Comparison of ENCODE assay signal across 8 cellular contexts in the genomic region with DNA sequence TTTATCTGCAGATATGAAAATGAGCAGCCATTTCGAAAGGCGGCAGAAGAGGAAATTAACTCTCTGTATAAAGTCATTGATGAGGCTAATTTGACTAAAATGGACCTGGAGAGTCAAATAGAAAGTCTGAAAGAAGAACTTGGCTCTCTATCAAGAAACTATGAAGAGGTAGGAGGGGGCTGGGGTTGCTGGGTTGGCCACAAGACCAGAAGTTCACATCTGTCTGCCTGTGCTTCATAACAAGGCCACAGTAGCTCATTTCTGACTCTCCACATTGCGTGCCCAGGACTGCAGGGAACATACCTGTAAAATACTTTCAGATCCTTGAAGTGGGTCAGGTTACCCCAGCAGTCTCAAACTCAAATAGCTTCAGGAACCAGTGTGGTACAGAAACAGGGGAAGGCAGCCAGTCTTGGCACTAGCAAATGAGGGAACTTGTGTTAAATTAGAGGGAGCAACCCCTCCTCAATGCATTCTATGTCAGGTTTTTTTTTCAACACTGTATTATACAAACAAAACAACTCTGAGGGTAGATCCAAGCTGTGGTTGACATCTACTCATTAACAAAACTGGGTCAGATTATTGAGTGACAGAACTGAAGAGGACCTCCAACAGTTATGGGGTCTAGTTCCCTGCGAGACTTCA. TPM values are rescaled to one million over a fixed set of nuclear protein-coding genes. Genes with fewer than 3 reads are reported as not detected.
DNase-seq lines count a peak whose midpoint lies in the region; ATAC-seq and TF ChIP-seq lines count a peak whose summit lies in the region.

No MANE protein-coding gene starts in this region.

- no peak overlapping the region for H2AK5ac ChIP-seq in H9 (ENCODE audit: insufficient read length, low read length)

- H2AFZ ChIP-seq in H9 (ENCODE audit: low read length): no peak overlapping the region

- no peak overlapping the region for H4K8ac ChIP-seq in H9 (replicated peaks; ENCODE audit: insufficient read length, low read depth, low read length)

- H3K36me3 Mint-ChIP-seq in CD8-positive, alpha-beta memory T cell: peaks cover 0 to 2% (median 0%) of the 10 kb centered on the region in 3 donors
- H3K36me3 Mint-ChIP-seq in activated T-cell treated with anti-CD3 and anti-CD28 coated beads, Interleukin-2, amount 50 U/mL, for 72 hours (ENCODE audit: insufficient read depth in 2 of 2): no peaks in the 10 kb centered on the region
- no peaks in the 10 kb centered on the region for H3K36me3 Mint-ChIP-seq in H9 (ENCODE audit: insufficient read depth in 1 of 3, low read depth in 3 of 3)

- no peaks in the 10 kb centered on the region for H3K27me3 Mint-ChIP-seq in CD8-positive, alpha-beta memory T cell
- no peaks in the 10 kb centered on the region for H3K27me3 Mint-ChIP-seq in activated T-cell treated with anti-CD3 and anti-CD28 coated beads, Interleukin-2, amount 50 U/mL, for 72 hours (ENCODE audit: low read depth)
- no peaks in the 10 kb centered on the region for H3K27me3 Mint-ChIP-seq in H9 (ENCODE audit: low read depth)

- no CpG with 5 or more reads among the region's 4 CpGs for WGBS in H9 (ENCODE audit: extremely low coverage, insufficient read length, low lambda C conversion rate)
- WGBS in ovary, 3 donors: 59 to 79% (median 62%) methylated on average over 4 of the region's 4 CpGs

- no peak for TF ChIP-seq EP300 in ovary (IDR thresholded peaks at IDR 0.05)

- no peak overlapping the region for H3K23ac ChIP-seq in H9 (ENCODE audit: insufficient read length, low read depth, low read length)

- H3K36me3 ChIP-seq in CD8-positive, alpha-beta memory T cell (ENCODE audit: insufficient read depth, low read length): no peaks in the 10 kb centered on the region
- no peaks in the 10 kb centered on the region for H3K36me3 ChIP-seq in ovary

- H3K4me1 ChIP-seq in CD8-positive, alpha-beta memory T cell (ENCODE audit: insufficient read depth, low read length): peaks cover 8% of the 10 kb centered on the region
- H3K4me1 ChIP-seq in H9 (ENCODE audit: insufficient read depth, low read length) (no peaks in the 10 kb centered on the region), ovary (ENCODE audit: insufficient read depth) (no peaks in the 10 kb centered on the region)

- no peak overlapping the region for H3K9ac ChIP-seq in H9 (ENCODE audit: extremely low read depth, insufficient read length, low read length)

- H3K4me2 ChIP-seq in H9 (ENCODE audit: insufficient read depth, insufficient read length, low read length): no peak overlapping the region

- ATAC-seq in GM19463 (IDR thresholded peaks at IDR 0.05; ENCODE audit: unreplicated experiment) (peak; percentile 91), HG03469 (IDR thresholded peaks at IDR 0.05; ENCODE audit: unreplicated experiment) (peak; percentile 83)
- ATAC-seq in activated T-cell treated with anti-CD3 and anti-CD28 coated beads, Interleukin-2, amount 50 U/mL, for 72 hours (replicated peaks in 1 of 2): peak; percentile 96 to 98

- no peak overlapping the region for H4K5ac ChIP-seq in H9 (ENCODE audit: insufficient read length, low read depth, low read length)

- H2BK20ac ChIP-seq in H9 (ENCODE audit: low read depth, low read length, poor library complexity, severe bottlenecking): no peak overlapping the region

- peak overlapping the region; percentile 64 to 93 (median 88) for H3K27ac Mint-ChIP-seq in CD8-positive, alpha-beta memory T cell
- H3K27ac Mint-ChIP-seq in activated T-cell treated with anti-CD3 and anti-CD28 coated beads, Interleukin-2, amount 50 U/mL, for 72 hours: peak overlapping the region; percentile 81
- H3K27ac Mint-ChIP-seq in H9: 0 out of 7 replicates have a peak overlapping the region, but pooled peaks of 1 of the 3 experiments have one; percentile 4

- H2BK120ac ChIP-seq in H9 (ENCODE audit: low read depth, low read length, poor library complexity, severe bottlenecking): no peak overlapping the region

- H4K91ac ChIP-seq in H9 (ENCODE audit: insufficient read length, low read depth, low read length): no peak overlapping the region

- no peaks in the 10 kb centered on the region for H3K23me2 ChIP-seq in H9 (ENCODE audit: insufficient read length, low read depth, low read length, poor library complexity, severe bottlenecking)

- H3K79me2 ChIP-seq in H9 (ENCODE audit: insufficient read depth, low read length): no peaks in the 10 kb centered on the region

- peak overlapping the region in 6 of 7 donors; percentile 1 to 65 (median 30) for H3K4me3 Mint-ChIP-seq in CD8-positive, alpha-beta memory T cell
- peak overlapping the region; percentile 59 to 74 for H3K4me3 Mint-ChIP-seq in activated T-cell treated with anti-CD3 and anti-CD28 coated beads, Interleukin-2, amount 50 U/mL, for 72 hours
- no peak overlapping the region for H3K4me3 Mint-ChIP-seq in H9

- no peaks in the 10 kb centered on the region for H4K20me1 ChIP-seq in H9 (ENCODE audit: control insufficient read depth, insufficient read depth, insufficient read length)

- H2BK12ac ChIP-seq in H9 (ENCODE audit: insufficient read length, low read depth, low read length): no peak overlapping the region

- no peak overlapping the region for H3K14ac ChIP-seq in H9 (ENCODE audit: insufficient read depth, low read length)

- no peak overlapping the region for H3K4me3 ChIP-seq in CD8-positive, alpha-beta memory T cell (ENCODE audit: low read length)
- H3K4me3 ChIP-seq in ovary: no peak overlapping the region

- peaks cover 14 to 47% (median 29%) of the 10 kb centered on the region in 3 donors for H3K4me1 Mint-ChIP-seq in CD8-positive, alpha-beta memory T cell
- H3K4me1 Mint-ChIP-seq in activated T-cell treated with anti-CD3 and anti-CD28 coated beads, Interleukin-2, amount 50 U/mL, for 72 hours (ENCODE audit: low read depth): peaks cover 53% of the 10 kb centered on the region
- H3K4me1 Mint-ChIP-seq in H9: peaks cover 11% of the 10 kb centered on the region in 2 experiments

- no peak overlapping the region for H3K4ac ChIP-seq in H9 (ENCODE audit: low read depth, low read length)

- TF ChIP-seq POLR2A in ovary (IDR thresholded peaks at IDR 0.05): no peak

- no peak overlapping the region for H2BK5ac ChIP-seq in H9 (ENCODE audit: insufficient read length, low read length)

- no peak overlapping the region for H3K27ac ChIP-seq in CD8-positive, alpha-beta memory T cell (ENCODE audit: low read depth, low read length)
- H3K27ac ChIP-seq in H9 (ENCODE audit: insufficient read length, low read depth, low read length): no peak overlapping the region
- H3K27ac ChIP-seq in ovary: no peak overlapping the region

- no peak overlapping the region for H3K56ac ChIP-seq in H9 (ENCODE audit: insufficient read length, low read depth, low read length)

- no peaks in the 10 kb centered on the region for H3K27me3 ChIP-seq in CD8-positive, alpha-beta memory T cell (ENCODE audit: insufficient read depth, low read length, poor library complexity, severe bottlenecking)
- H3K27me3 ChIP-seq in H9 (ENCODE audit: insufficient read depth, low read length): no peaks in the 10 kb centered on the region
- no peaks in the 10 kb centered on the region for H3K27me3 ChIP-seq in ovary

- H3T11ph ChIP-seq in H9 (ENCODE audit: low read length): no peak overlapping the region

- peak in 2 of 5 donors; percentile 14 to 72 for DNase-seq in CD8-positive, alpha-beta memory T cell
- DNase-seq in activated T-cell treated with anti-CD3 and anti-CD28 coated beads, Interleukin-2, amount 50 U/mL, for 72 hours: peak; percentile 72 to 84
- DNase-seq in stimulated activated CD8-positive, alpha-beta memory T cell treated with anti-CD3 and anti-CD28 coated beads, Interleukin-2, amount 100 ng/mL, for 48 hours (ENCODE audit: low read depth in 2 of 2): peak; percentile 6 to 20
- DNase-seq in H9: no peak
- DNase-seq in ovary: no peak
- no peak for DNase-seq in Kasumi-1 (lab: John Stamatoyannopoulos, UW)

- CTCF ChIA-PET in CD8-positive, alpha-beta memory T cell (lab: Charles Lee): interaction anchor here (1.1 to 2.0 kb wide), 6 partner anchors 11 to 129 kb away, joined by 3 to 7 read pairs (median 4); no protein-coding TSS in a partner anchor

- no peak overlapping the region for H3K18ac ChIP-seq in H9 (ENCODE audit: insufficient read length, low read depth, low read length)

- no peaks in the 10 kb centered on the region for H3K9me3 Mint-ChIP-seq in CD8-positive, alpha-beta memory T cell
- no peaks in the 10 kb centered on the region for H3K9me3 Mint-ChIP-seq in activated T-cell treated with anti-CD3 and anti-CD28 coated beads, Interleukin-2, amount 50 U/mL, for 72 hours
- H3K9me3 Mint-ChIP-seq in H9: no peaks in the 10 kb centered on the region

- no peak overlapping the region for H2BK15ac ChIP-seq in H9 (ENCODE audit: low read depth, low read length)

- POLR2A ChIA-PET in CD8-positive, alpha-beta memory T cell (lab: Charles Lee): interaction anchor here (0.6 to 2.0 kb wide), 6 partner anchors 18 to 213 kb away, joined by 3 to 19 read pairs (median 3); a partner anchor contains a TSS

- intact Hi-C loops in ovary (cut with DNase I): no loop called here

- no peaks in the 10 kb centered on the region for H3K79me1 ChIP-seq in H9 (ENCODE audit: insufficient read depth, low read depth, low read length, poor library complexity, severe bottlenecking)

- no peaks in the 10 kb centered on the region for H3K9me3 ChIP-seq in CD8-positive, alpha-beta memory T cell (ENCODE audit: low read length)
- H3K9me3 ChIP-seq in H9 (ENCODE audit: control insufficient read depth, low read depth, low read length) (no peaks in the 10 kb centered on the region), ovary (no peaks in the 10 kb centered on the region)

- TF ChIP-seq CTCF in H9 (conservative IDR thresholded peaks at IDR 0.05) (no peak), ovary (IDR thresholded peaks at IDR 0.05) (no peak)

RNA-seq across cellular contexts. Expression of a gene that starts 48.7 kb away (rescaled TPM):
- total RNA-seq in CD8-positive, alpha-beta memory T cell: not detected
- polyA plus RNA-seq in CD8-positive, alpha-beta memory T cell: 0.82 TPM
- not detected for total RNA-seq in activated T-cell treated with anti-CD3 and anti-CD28 coated beads, Interleukin-2, amount 50 U/mL, for 72 hours
- total RNA-seq in H9 (2021) (not detected in 2 replicates), ovary (not detected)
- not detected for polyA plus RNA-seq in ovary

Comparison
In these comparisons a context has a peak if more than half of its experiments do, and no peak if none do; other contexts are left out.
1. DNase-seq: peak in activated T-cell treated with anti-CD3 and anti-CD28 coated beads, Interleukin-2, amount 50 U/mL, for 72 hours (2 of 2) and stimulated activated CD8-positive, alpha-beta memory T cell treated with anti-CD3 and anti-CD28 coated beads, Interleukin-2, amount 100 ng/mL, for 48 hours (2 of 2); none in H9 (single experiment), ovary (0 of 5) and Kasumi-1 (0 of 2).
2. H3K4me3 Mint-ChIP-seq: peak in CD8-positive, alpha-beta memory T cell (6 of 7) and activated T-cell treated with anti-CD3 and anti-CD28 coated beads, Interleukin-2, amount 50 U/mL, for 72 hours (2 of 2); none in H9 (0 of 2).
3. Peak in every context shown above with its lines, with median percentiles within 50 percentile points of each other: ATAC-seq.